Comparison of ENCODE assay signal across 21 cellular contexts in the genomic region with DNA sequence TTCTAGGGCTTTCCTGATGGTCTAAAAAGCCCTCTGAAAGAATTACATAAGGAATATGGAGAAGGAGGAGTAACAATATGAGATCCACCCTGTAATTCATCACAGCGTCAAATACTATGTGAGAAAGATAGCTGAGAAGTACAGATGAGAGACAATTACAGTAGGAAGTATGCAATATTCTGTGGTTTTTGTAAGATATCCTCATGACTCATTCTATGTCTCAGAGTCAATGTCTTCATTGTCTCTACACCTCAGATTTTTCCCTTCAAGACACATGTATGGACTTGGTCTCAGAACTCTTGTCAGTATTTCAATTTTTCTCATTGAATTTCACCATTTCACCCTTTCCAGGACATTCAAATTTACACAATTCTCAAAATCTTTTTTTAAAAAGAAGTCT.
A peak's percentile ranks its signal among the peaks of the same experiment; 100 is the strongest.
DNase-seq lines count a peak whose midpoint lies in the region; ATAC-seq, FAIRE-seq and TF ChIP-seq lines count a peak whose summit lies in the region.
"Had no signal": no experiment of that assay in that cellular context is flagged by ENCODE, and none has a peak within 500 bp of the region (broad histone marks: within the 10 kb centered on the region; RNA-seq: fewer than 3 reads in every experiment).

No MANE protein-coding gene starts in this region.

- POLR2A ChIA-PET in MCF 10A (lab: Yijun Ruan, JAX) = interaction anchor here (0.7 kb wide), 1 partner anchor 952 kb away, joined by 3 read pairs; no protein-coding TSS in a partner anchor
- POLR2A ChIA-PET in CD4-positive, alpha-beta T cell (lab: Charles Lee) = no interaction called here

- H3K4me1 ChIP-seq in breast epithelium = no peaks in the 10 kb centered on the region
- H3K4me1 ChIP-seq: upper lobe of right lung had no signal

- H3K4me3 ChIP-seq in breast epithelium = no peak overlapping the region
- H3K4me3 ChIP-seq in NB4 (ENCODE audit: low read depth, low read length) = no peak overlapping the region
- H3K4me3 ChIP-seq in choroid plexus epithelial cell (ENCODE audit: low read depth, low read length) = no peak overlapping the region
- H3K4me3 ChIP-seq: upper lobe of right lung had no signal

- peaks cover 7% of the 10 kb centered on the region for H3K4me1 Mint-ChIP-seq in MCF 10A (ENCODE audit: insufficient read depth, unreplicated experiment)
- H3K4me1 Mint-ChIP-seq in CD4-positive, alpha-beta T cell (ENCODE audit: low read depth) = no peaks in the 10 kb centered on the region
- H3K4me1 Mint-ChIP-seq: CD4-positive, CD25-positive, alpha-beta regulatory T cell had no signal

- TF ChIP-seq POLR2A in breast epithelium (IDR thresholded peaks at IDR 0.05) = no peak
- no peak for TF ChIP-seq POLR2A in NB4 (IDR thresholded peaks at IDR 0.05; ENCODE audit: extremely low read depth, insufficient read length)
- no peak for TF ChIP-seq POLR2A in H54 (IDR thresholded peaks at IDR 0.05; ENCODE audit: low read depth, low read length)

- TF ChIP-seq CTCF in MCF 10A (IDR thresholded peaks at IDR 0.05; ENCODE audit: unreplicated experiment) (no peak), breast epithelium (IDR thresholded peaks at IDR 0.05) (no peak), NB4 (IDR thresholded peaks at IDR 0.05; ENCODE audit: low read depth, low read length) (no peak), choroid plexus epithelial cell (conservative IDR thresholded peaks at IDR 0.05; ENCODE audit: low read depth, low read length) (no peak)
- TF ChIP-seq CTCF in CD4-positive, alpha-beta T cell (IDR thresholded peaks at IDR 0.05) = no peak

- H3K36me3 Mint-ChIP-seq in MCF 10A (ENCODE audit: insufficient read depth, unreplicated experiment) = no peaks in the 10 kb centered on the region
- H3K36me3 Mint-ChIP-seq in CD4-positive, alpha-beta T cell (ENCODE audit: low read depth) = no peaks in the 10 kb centered on the region
- H3K36me3 Mint-ChIP-seq: activated naive CD8-positive, alpha-beta T cell treated with anti-CD3 and anti-CD28 coated beads, Interleukin-2, amount 10 ng/mL, durations not matched to agents 7 days and 5 days; CD4-positive, CD25-positive, alpha-beta regulatory T cell had no signal

- peaks cover 10% of the 10 kb centered on the region for H3K9me3 Mint-ChIP-seq in MCF 10A (ENCODE audit: unreplicated experiment)
- peaks cover 4% of the 10 kb centered on the region for H3K9me3 Mint-ChIP-seq in CD4-positive, alpha-beta T cell

- no peaks in the 10 kb centered on the region for H3K9me3 ChIP-seq in breast epithelium
- H3K9me3 ChIP-seq in CD4-positive, alpha-beta T cell (ENCODE audit: control insufficient read depth, low read length) = no peaks in the 10 kb centered on the region
- H3K9me3 ChIP-seq: upper lobe of right lung had no signal

- no peaks in the 10 kb centered on the region for H3K36me3 ChIP-seq in breast epithelium
- H3K36me3 ChIP-seq: upper lobe of right lung had no signal

- CTCF ChIA-PET in MCF 10A (lab: Yijun Ruan, JAX) = no interaction called here
- CTCF ChIA-PET in CD4-positive, alpha-beta T cell (lab: Charles Lee) = no interaction called here

- H3K27me3 ChIP-seq in breast epithelium = no peaks in the 10 kb centered on the region
- H3K27me3 ChIP-seq in CD4-positive, alpha-beta T cell (ENCODE audit: control insufficient read depth, insufficient read depth, low read length) = no peaks in the 10 kb centered on the region
- H3K27me3 ChIP-seq: upper lobe of right lung had no signal

- no peak overlapping the region for H3K4me3 Mint-ChIP-seq in MCF 10A (ENCODE audit: unreplicated experiment)
- H3K4me3 Mint-ChIP-seq in CD4-positive, alpha-beta T cell = no peak overlapping the region
- H3K4me3 Mint-ChIP-seq: activated naive CD8-positive, alpha-beta T cell treated with anti-CD3 and anti-CD28 coated beads, Interleukin-2, amount 10 ng/mL, durations not matched to agents 7 days and 5 days; activated T-cell treated with anti-CD3 and anti-CD28 coated beads, Interleukin-2, amount 50 U/mL, for 4 hours; CD4-positive, CD25-positive, alpha-beta regulatory T cell; HFFc6; stimulated activated naive CD8-positive, alpha-beta T cell treated with anti-CD3 and anti-CD28 coated beads, Interleukin-15, Interleukin-2, amounts not matched to agents 100 ng/mL and 50 ng/mL, for 24 hours had no signal

- no peak overlapping the region for H3K27ac ChIP-seq in breast epithelium
- no peak overlapping the region for H3K27ac ChIP-seq in substantia nigra (ENCODE audit: low read depth, low read length, poor library complexity, severe bottlenecking)
- H3K27ac ChIP-seq in CD4-positive, alpha-beta T cell (ENCODE audit: low read depth, low read length) = no peak overlapping the region
- H3K27ac ChIP-seq: upper lobe of right lung had no signal

- H3K27me3 Mint-ChIP-seq in MCF 10A (ENCODE audit: insufficient read depth, unreplicated experiment) = no peaks in the 10 kb centered on the region
- no peaks in the 10 kb centered on the region for H3K27me3 Mint-ChIP-seq in CD4-positive, alpha-beta T cell
- H3K27me3 Mint-ChIP-seq: activated naive CD8-positive, alpha-beta T cell treated with anti-CD3 and anti-CD28 coated beads, Interleukin-2, amount 10 ng/mL, durations not matched to agents 7 days and 5 days; CD4-positive, CD25-positive, alpha-beta regulatory T cell; stimulated activated naive CD8-positive, alpha-beta T cell treated with anti-CD3 and anti-CD28 coated beads, Interleukin-15, Interleukin-2, amounts not matched to agents 100 ng/mL and 50 ng/mL, for 24 hours had no signal

- H3K27ac Mint-ChIP-seq in MCF 10A (ENCODE audit: low read depth, unreplicated experiment) = no peak overlapping the region
- H3K27ac Mint-ChIP-seq in CD4-positive, alpha-beta T cell = no peak overlapping the region
- H3K27ac Mint-ChIP-seq: activated naive CD8-positive, alpha-beta T cell treated with anti-CD3 and anti-CD28 coated beads, Interleukin-2, amount 10 ng/mL, durations not matched to agents 7 days and 5 days; CD4-positive, CD25-positive, alpha-beta regulatory T cell; HFFc6; stimulated activated naive CD8-positive, alpha-beta T cell treated with anti-CD3 and anti-CD28 coated beads, Interleukin-15, Interleukin-2, amounts not matched to agents 100 ng/mL and 50 ng/mL, for 24 hours had no signal

- BruUV-seq in MCF 10A (replicated peaks; lab: Mats Ljungman, UMichigan) = no TSS peak

- FAIRE-seq in H54 (lab: Jason Lieb, UNC) = no peak

- intact Hi-C loops in MCF 10A (cut with micrococcal nuclease) (no loop called here), breast epithelium (cut with DNase I; ENCODE audit: low total_unique reads) (no loop called here)
- intact Hi-C loops in CD4-positive, alpha-beta T cell (cut with DNase I, micrococcal nuclease) = no loop called here

- ATAC-seq in CD4-positive, alpha-beta T cell (ENCODE audit: poor library complexity) = no peak
- ATAC-seq: activated T-cell treated with anti-CD3 and anti-CD28 coated beads, Interleukin-2, amount 50 U/mL, for 4 hours; left lobe of liver; upper lobe of right lung had no signal

- DNase-seq in MCF 10A (ENCODE audit: unreplicated experiment) (peak; percentile 61), breast epithelium (ENCODE audit: low spot score in 2 of 2) (no peak), NB4 (ENCODE audit: low read depth) (peak; percentile 45), choroid plexus epithelial cell (ENCODE audit: low read depth) (peak; percentile 10), H54 (ENCODE audit: insufficient read length, low spot score) (no peak), substantia nigra (lab: John Stamatoyannopoulos, UW) (no peak), medulla oblongata (ENCODE audit: extremely low spot score) (no peak)
- no peak for DNase-seq in CD4-positive, alpha-beta T cell
- DNase-seq: activated CD4-positive, alpha-beta T cell treated with anti-CD3 and anti-CD28 coated beads, Interleukin-2, amount 50 U/mL, for 48 hours; activated naive CD8-positive, alpha-beta T cell treated with anti-CD3 and anti-CD28 coated beads, Interleukin-2, amount 10 ng/mL, durations not matched to agents 7 days and 5 days; activated T-cell treated with anti-CD3 and anti-CD28 coated beads, Interleukin-2, amount 50 U/mL, for 4 hours; caudate nucleus; CD4-positive, CD25-positive, alpha-beta regulatory T cell; DMS79; effector CD4-positive, alpha-beta T cell; HFFc6; NCI-H69; nucleus accumbens; upper lobe of right lung had no signal

Comparison
In these comparisons a context has a peak if more than half of its experiments do, and no peak if none do; other contexts are left out.
1. DNase-seq: peak in MCF 10A (single experiment), NB4 (single experiment) and choroid plexus epithelial cell (single experiment); none in breast epithelium (0 of 2), H54 (single experiment), substantia nigra (0 of 49), medulla oblongata (single experiment) and CD4-positive, alpha-beta T cell (0 of 10).